17 cellular contexts compared by ENCODE assay signal in genomic region chr18:1708006-1708405, GRCh38.
"Had no signal": no experiment of that assay in that cellular context is flagged by ENCODE, and none has a peak within 500 bp of the region (broad histone marks: within the 10 kb centered on the region; RNA-seq: fewer than 3 reads in every experiment).

No MANE protein-coding gene starts in this region.

- H3K9me3 ChIP-seq: gastrocnemius medialis, right atrium auricular region, tibial artery, uterus had no signal

- H3K27me3 ChIP-seq: gastrocnemius medialis, right atrium auricular region, tibial artery, uterus had no signal

- H3K4me1 ChIP-seq: gastrocnemius medialis, left ventricle myocardium inferior, right atrium auricular region, tibial artery, uterus had no signal

- DNase-seq: activated CD4-positive, alpha-beta T cell treated with anti-CD3 and anti-CD28 coated beads for 36 hours; activated CD4-positive, alpha-beta T cell treated with anti-CD3 and anti-CD28 coated beads, Interleukin-2, amount 50 U/mL, for 48 hours; activated CD8-positive, alpha-beta memory T cell treated with anti-CD3 and anti-CD28 coated beads, Interleukin-2, amount 10 ng/mL, durations not matched to agents 7 days and 5 days; central memory CD4-positive, alpha-beta T cell; endodermal cell; erythroblast; gastrocnemius medialis; kidney; left ventricle myocardium inferior; nephron progenitor cell; occipital lobe; stimulated activated naive CD8-positive, alpha-beta T cell treated with anti-CD3 and anti-CD28 coated beads, Interleukin-15, Interleukin-2, amounts not matched to agents 100 U/mL and 50 U/mL, for 24 hours; substantia nigra; tibial artery; uterus had no signal

- H3K36me3 ChIP-seq: gastrocnemius medialis, left ventricle myocardium inferior, right atrium auricular region, tibial artery, uterus had no signal

- H3K27ac ChIP-seq: gastrocnemius medialis, left ventricle myocardium inferior, right atrium auricular region, tibial artery, uterus had no signal

- H3K4me3 ChIP-seq: gastrocnemius medialis, left ventricle myocardium inferior, right atrium auricular region, tibial artery, uterus had no signal

- ATAC-seq: activated CD4-positive, alpha-beta T cell treated with anti-CD3 and anti-CD28 coated beads for 36 hours; activated CD8-positive, alpha-beta memory T cell treated with anti-CD3 and anti-CD28 coated beads, Interleukin-2, amount 10 ng/mL, durations not matched to agents 7 days and 5 days; gastrocnemius medialis; stimulated activated naive CD8-positive, alpha-beta T cell treated with anti-CD3 and anti-CD28 coated beads, Interleukin-15, Interleukin-2, amounts not matched to agents 100 U/mL and 50 U/mL, for 24 hours; WTC11 had no signal
